ENCODE assay signal across 1 cellular context in the genomic region with DNA sequence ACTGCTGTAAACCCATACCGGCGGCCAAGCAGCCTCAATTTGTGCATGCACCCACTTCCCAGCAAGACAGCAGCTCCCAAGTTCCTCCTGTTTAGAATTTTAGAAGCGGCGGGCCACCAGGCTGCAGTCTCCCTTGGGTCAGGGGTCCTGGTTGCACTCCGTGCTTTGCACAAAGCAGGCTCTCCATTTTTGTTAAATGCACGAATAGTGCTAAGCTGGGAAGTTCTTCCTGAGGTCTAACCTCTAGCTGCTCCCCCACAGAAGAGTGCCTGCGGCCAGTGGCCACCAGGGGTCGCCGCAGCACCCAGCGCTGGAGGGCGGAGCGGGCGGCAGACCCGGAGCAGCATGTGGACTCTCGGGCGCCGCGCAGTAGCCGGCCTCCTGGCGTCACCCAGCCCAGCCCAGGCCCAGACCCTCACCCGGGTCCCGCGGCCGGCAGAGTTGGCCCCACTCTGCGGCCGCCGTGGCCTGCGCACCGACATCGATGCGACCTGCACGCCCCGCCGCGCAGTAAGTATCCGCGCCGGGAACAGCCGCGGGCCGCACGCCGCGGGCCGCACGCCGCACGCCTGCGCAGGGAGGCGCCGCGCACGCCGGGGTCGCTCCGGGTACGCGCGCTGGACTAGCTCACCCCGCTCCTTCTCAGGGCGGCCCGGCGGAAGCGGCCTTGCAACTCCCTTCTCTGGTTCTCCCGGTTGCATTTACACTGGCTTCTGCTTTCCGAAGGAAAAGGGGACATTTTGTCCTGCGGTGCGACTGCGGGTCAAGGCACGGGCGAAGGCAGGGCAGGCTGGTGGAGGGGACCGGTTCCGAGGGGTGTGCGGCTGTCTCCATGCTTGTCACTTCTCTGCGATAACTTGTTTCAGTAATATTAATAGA.
TF ChIP-seq lines count a peak whose summit lies in the region.

A gene (plus strand): TSS at position 315 of the 879 bp plus-strand sequence. CDS start 31 bp downstream, at position 346.

TF ChIP-seq in HepG2, 621 proteins besides CTCF, POLR2A, EP300 and RAD21 (continued from another document and continues in another):
- TF ChIP-seq, protein P1, sequence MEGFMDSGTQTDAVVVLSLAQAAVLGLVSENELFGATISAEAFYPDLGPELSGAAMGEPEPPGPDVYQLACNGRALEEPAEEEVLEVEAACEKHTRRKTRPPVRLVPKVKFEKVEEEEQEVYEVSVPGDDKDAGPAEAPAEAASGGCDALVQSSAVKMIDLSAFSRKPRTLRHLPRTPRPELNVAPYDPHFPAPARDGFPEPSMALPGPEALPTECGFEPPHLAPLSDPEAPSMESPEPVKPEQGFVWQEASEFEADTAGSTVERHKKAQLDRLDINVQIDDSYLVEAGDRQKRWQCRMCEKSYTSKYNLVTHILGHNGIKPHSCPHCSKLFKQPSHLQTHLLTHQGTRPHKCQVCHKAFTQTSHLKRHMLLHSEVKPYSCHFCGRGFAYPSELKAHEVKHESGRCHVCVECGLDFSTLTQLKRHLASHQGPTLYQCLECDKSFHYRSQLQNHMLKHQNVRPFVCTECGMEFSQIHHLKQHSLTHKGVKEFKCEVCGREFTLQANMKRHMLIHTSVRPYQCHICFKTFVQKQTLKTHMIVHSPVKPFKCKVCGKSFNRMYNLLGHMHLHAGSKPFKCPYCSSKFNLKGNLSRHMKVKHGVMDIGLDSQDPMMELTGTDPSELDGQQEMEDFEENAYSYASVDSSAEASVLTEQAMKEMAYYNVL (CRISPR knock-in tag; IDR thresholded peaks at IDR 0.05; ENCODE audit: borderline replicate concordance): no peak
- TF ChIP-seq FOXP1 (IDR thresholded peaks at IDR 0.05) (no peak), FOXP1 (CRISPR knock-in tag; IDR thresholded peaks at IDR 0.05) (no peak), MATR3 (CRISPR knock-in tag; IDR thresholded peaks at IDR 0.05) (no peak), NR1H2 (CRISPR knock-in tag; IDR thresholded peaks at IDR 0.05; ENCODE audit: borderline replicate concordance, low read depth) (no peak), ARID2 (CRISPR knock-in tag; IDR thresholded peaks at IDR 0.05; ENCODE audit: borderline replicate concordance) (no peak), IRX3 (CRISPR knock-in tag; IDR thresholded peaks at IDR 0.05; ENCODE audit: borderline replicate concordance, low read depth) (0 out of 2 replicates have a peak, but pooled peaks have one; percentile 44), POLR2G (IDR thresholded peaks at IDR 0.05; ENCODE audit: low read depth, low read length) (peak; percentile 75), BRD4 (CRISPR knock-in tag; IDR thresholded peaks at IDR 0.05) (peak; percentile 38; the same call in 1 of the 2 replicates), ZNF703 (CRISPR knock-in tag; IDR thresholded peaks at IDR 0.05; ENCODE audit: borderline replicate concordance) (no peak), JDP2 (CRISPR knock-in tag; IDR thresholded peaks at IDR 0.05; ENCODE audit: borderline replicate concordance) (peak; percentile 37; the same call in 1 of the 2 replicates), ZNF441 (CRISPR knock-in tag; IDR thresholded peaks at IDR 0.05; ENCODE audit: borderline replicate concordance) (peak; percentile 95), ZNF44 (CRISPR knock-in tag; IDR thresholded peaks at IDR 0.05) (no peak), ZNF577 (CRISPR knock-in tag; IDR thresholded peaks at IDR 0.05; ENCODE audit: borderline replicate concordance, low read depth) (no peak), POLR2AphosphoS2 (IDR thresholded peaks at IDR 0.05; ENCODE audit: low read depth, low read length) (no peak; the same call in 1 of the 2 replicates), ZNF883 (CRISPR knock-in tag; IDR thresholded peaks at IDR 0.05; ENCODE audit: not compliant biosample characterization) (no peak), CHD4 (IDR thresholded peaks at IDR 0.05; ENCODE audit: borderline replicate concordance, low read length) (peak; percentile 99), ZNF589 (CRISPR knock-in tag; conservative IDR thresholded peaks at IDR 0.05) (no peak), ZNF10 (CRISPR knock-in tag; IDR thresholded peaks at IDR 0.05; ENCODE audit: borderline replicate concordance, low read depth) (no peak), SIN3A (IDR thresholded peaks at IDR 0.05; ENCODE audit: borderline replicate concordance, low read depth, low read length) (0 out of 2 replicates have a peak, but pooled peaks have one; percentile 29), ZBTB21 (CRISPR knock-in tag; IDR thresholded peaks at IDR 0.05) (peak; percentile 56; the same call in 1 of the 2 replicates), PHF21A (CRISPR knock-in tag; IDR thresholded peaks at IDR 0.05) (peak; percentile 27; the same call in 1 of the 2 replicates)
- TF ChIP-seq, protein P2, sequence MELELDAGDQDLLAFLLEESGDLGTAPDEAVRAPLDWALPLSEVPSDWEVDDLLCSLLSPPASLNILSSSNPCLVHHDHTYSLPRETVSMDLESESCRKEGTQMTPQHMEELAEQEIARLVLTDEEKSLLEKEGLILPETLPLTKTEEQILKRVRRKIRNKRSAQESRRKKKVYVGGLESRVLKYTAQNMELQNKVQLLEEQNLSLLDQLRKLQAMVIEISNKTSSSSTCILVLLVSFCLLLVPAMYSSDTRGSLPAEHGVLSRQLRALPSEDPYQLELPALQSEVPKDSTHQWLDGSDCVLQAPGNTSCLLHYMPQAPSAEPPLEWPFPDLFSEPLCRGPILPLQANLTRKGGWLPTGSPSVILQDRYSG (CRISPR knock-in tag; IDR thresholded peaks at IDR 0.05): 0 out of 2 replicates have a peak, but pooled peaks have one; percentile 42
- TF ChIP-seq, protein P3, sequence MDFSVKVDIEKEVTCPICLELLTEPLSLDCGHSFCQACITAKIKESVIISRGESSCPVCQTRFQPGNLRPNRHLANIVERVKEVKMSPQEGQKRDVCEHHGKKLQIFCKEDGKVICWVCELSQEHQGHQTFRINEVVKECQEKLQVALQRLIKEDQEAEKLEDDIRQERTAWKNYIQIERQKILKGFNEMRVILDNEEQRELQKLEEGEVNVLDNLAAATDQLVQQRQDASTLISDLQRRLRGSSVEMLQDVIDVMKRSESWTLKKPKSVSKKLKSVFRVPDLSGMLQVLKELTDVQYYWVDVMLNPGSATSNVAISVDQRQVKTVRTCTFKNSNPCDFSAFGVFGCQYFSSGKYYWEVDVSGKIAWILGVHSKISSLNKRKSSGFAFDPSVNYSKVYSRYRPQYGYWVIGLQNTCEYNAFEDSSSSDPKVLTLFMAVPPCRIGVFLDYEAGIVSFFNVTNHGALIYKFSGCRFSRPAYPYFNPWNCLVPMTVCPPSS (IDR thresholded peaks at IDR 0.05): no peak
- TF ChIP-seq, protein P4, sequence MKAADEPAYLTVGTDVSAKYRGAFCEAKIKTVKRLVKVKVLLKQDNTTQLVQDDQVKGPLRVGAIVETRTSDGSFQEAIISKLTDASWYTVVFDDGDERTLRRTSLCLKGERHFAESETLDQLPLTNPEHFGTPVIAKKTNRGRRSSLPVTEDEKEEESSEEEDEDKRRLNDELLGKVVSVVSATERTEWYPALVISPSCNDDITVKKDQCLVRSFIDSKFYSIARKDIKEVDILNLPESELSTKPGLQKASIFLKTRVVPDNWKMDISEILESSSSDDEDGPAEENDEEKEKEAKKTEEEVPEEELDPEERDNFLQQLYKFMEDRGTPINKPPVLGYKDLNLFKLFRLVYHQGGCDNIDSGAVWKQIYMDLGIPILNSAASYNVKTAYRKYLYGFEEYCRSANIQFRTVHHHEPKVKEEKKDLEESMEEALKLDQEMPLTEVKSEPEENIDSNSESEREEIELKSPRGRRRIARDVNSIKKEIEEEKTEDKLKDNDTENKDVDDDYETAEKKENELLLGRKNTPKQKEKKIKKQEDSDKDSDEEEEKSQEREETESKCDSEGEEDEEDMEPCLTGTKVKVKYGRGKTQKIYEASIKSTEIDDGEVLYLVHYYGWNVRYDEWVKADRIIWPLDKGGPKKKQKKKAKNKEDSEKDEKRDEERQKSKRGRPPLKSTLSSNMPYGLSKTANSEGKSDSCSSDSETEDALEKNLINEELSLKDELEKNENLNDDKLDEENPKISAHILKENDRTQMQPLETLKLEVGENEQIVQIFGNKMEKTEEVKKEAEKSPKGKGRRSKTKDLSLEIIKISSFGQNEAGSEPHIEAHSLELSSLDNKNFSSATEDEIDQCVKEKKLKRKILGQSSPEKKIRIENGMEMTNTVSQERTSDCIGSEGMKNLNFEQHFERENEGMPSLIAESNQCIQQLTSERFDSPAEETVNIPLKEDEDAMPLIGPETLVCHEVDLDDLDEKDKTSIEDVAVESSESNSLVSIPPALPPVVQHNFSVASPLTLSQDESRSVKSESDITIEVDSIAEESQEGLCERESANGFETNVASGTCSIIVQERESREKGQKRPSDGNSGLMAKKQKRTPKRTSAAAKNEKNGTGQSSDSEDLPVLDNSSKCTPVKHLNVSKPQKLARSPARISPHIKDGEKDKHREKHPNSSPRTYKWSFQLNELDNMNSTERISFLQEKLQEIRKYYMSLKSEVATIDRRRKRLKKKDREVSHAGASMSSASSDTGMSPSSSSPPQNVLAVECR (CRISPR knock-in tag; IDR thresholded peaks at IDR 0.05; ENCODE audit: borderline replicate concordance): peak; percentile 64; the same call in 1 of the 2 replicates
- TF ChIP-seq, protein P5, sequence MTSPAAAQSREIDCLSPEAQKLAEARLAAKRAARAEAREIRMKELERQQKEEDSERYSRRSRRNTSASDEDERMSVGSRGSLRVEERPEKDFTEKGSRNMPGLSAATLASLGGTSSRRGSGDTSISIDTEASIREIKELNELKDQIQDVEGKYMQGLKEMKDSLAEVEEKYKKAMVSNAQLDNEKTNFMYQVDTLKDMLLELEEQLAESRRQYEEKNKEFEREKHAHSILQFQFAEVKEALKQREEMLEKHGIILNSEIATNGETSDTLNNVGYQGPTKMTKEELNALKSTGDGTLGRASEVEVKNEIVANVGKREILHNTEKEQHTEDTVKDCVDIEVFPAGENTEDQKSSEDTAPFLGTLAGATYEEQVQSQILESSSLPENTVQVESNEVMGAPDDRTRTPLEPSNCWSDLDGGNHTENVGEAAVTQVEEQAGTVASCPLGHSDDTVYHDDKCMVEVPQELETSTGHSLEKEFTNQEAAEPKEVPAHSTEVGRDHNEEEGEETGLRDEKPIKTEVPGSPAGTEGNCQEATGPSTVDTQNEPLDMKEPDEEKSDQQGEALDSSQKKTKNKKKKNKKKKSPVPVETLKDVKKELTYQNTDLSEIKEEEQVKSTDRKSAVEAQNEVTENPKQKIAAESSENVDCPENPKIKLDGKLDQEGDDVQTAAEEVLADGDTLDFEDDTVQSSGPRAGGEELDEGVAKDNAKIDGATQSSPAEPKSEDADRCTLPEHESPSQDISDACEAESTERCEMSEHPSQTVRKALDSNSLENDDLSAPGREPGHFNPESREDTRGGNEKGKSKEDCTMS (CRISPR knock-in tag; conservative IDR thresholded peaks at IDR 0.05): no peak
- TF ChIP-seq, protein P6, sequence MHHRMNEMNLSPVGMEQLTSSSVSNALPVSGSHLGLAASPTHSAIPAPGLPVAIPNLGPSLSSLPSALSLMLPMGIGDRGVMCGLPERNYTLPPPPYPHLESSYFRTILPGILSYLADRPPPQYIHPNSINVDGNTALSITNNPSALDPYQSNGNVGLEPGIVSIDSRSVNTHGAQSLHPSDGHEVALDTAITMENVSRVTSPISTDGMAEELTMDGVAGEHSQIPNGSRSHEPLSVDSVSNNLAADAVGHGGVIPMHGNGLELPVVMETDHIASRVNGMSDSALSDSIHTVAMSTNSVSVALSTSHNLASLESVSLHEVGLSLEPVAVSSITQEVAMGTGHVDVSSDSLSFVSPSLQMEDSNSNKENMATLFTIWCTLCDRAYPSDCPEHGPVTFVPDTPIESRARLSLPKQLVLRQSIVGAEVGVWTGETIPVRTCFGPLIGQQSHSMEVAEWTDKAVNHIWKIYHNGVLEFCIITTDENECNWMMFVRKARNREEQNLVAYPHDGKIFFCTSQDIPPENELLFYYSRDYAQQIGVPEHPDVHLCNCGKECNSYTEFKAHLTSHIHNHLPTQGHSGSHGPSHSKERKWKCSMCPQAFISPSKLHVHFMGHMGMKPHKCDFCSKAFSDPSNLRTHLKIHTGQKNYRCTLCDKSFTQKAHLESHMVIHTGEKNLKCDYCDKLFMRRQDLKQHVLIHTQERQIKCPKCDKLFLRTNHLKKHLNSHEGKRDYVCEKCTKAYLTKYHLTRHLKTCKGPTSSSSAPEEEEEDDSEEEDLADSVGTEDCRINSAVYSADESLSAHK (CRISPR knock-in tag; IDR thresholded peaks at IDR 0.05; ENCODE audit: borderline replicate concordance): no peak
- TF ChIP-seq, protein P7, sequence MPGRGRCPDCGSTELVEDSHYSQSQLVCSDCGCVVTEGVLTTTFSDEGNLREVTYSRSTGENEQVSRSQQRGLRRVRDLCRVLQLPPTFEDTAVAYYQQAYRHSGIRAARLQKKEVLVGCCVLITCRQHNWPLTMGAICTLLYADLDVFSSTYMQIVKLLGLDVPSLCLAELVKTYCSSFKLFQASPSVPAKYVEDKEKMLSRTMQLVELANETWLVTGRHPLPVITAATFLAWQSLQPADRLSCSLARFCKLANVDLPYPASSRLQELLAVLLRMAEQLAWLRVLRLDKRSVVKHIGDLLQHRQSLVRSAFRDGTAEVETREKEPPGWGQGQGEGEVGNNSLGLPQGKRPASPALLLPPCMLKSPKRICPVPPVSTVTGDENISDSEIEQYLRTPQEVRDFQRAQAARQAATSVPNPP (CRISPR knock-in tag; IDR thresholded peaks at IDR 0.05): peak; percentile 78; the same call in 1 of the 2 replicates
- TF ChIP-seq, protein P8, sequence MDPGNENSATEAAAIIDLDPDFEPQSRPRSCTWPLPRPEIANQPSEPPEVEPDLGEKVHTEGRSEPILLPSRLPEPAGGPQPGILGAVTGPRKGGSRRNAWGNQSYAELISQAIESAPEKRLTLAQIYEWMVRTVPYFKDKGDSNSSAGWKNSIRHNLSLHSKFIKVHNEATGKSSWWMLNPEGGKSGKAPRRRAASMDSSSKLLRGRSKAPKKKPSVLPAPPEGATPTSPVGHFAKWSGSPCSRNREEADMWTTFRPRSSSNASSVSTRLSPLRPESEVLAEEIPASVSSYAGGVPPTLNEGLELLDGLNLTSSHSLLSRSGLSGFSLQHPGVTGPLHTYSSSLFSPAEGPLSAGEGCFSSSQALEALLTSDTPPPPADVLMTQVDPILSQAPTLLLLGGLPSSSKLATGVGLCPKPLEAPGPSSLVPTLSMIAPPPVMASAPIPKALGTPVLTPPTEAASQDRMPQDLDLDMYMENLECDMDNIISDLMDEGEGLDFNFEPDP (CRISPR knock-in tag; conservative IDR thresholded peaks at IDR 0.05): no peak
- TF ChIP-seq, protein P9, sequence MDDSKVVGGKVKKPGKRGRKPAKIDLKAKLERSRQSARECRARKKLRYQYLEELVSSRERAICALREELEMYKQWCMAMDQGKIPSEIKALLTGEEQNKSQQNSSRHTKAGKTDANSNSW (CRISPR knock-in tag; IDR thresholded peaks at IDR 0.05; ENCODE audit: borderline replicate concordance): no peak
- TF ChIP-seq, protein P10, sequence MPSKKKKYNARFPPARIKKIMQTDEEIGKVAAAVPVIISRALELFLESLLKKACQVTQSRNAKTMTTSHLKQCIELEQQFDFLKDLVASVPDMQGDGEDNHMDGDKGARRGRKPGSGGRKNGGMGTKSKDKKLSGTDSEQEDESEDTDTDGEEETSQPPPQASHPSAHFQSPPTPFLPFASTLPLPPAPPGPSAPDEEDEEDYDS (CRISPR knock-in tag; IDR thresholded peaks at IDR 0.05): 0 out of 2 replicates have a peak, but pooled peaks have one; percentile 18
